24 cellular contexts compared by ENCODE assay signal in genomic region chr18:25535495-25535894, GRCh38.
DNase-seq lines count a peak whose midpoint lies in the region; ATAC-seq, FAIRE-seq and TF ChIP-seq lines count a peak whose summit lies in the region.
"Had no signal": no experiment of that assay in that cellular context is flagged by ENCODE, and none has a peak within 500 bp of the region (broad histone marks: within the 10 kb centered on the region; RNA-seq: fewer than 3 reads in every experiment).

No MANE protein-coding gene starts in this region.

- no peak overlapping the region for H3K27ac Mint-ChIP-seq in neural progenitor cell
- H3K27ac Mint-ChIP-seq: CD14-positive monocyte; CD8-positive, alpha-beta memory T cell; GM23338; H9 had no signal

- FAIRE-seq in frontal cortex (lab: Jason Lieb, UNC): no peak
- FAIRE-seq: A549 had no signal

- dilution Hi-C loops in mammary epithelial cell (cut with HindIII; ENCODE audit: low sequenced_read_pairs): no loop called here

- DNase-seq in DND-41: no peak
- peak; percentile 43 for DNase-seq in NCI-H748 treated with DMSO at 0.1 percent for 48 hours (lab: John Stamatoyannopoulos, UW)
- DNase-seq in neural progenitor cell (ENCODE audit: low spot score): no peak
- no peak for DNase-seq in mammary epithelial cell
- DNase-seq in frontal cortex (ENCODE audit: low spot score in 2 of 2): no peak
- no peak for DNase-seq in stimulated activated CD4-positive, alpha-beta T cell treated with anti-CD3 and anti-CD28 coated beads, Interleukin-4, amount 100 ng/mL, for 4 hours
- DNase-seq: CD8-positive, alpha-beta memory T cell; DMS 273 treated with DMSO at 0.1 percent for 48 hours; H9; IMR-90; KG1; MG63; NCI-H1105 treated with DMSO at 0.1 percent for 48 hours; NCI-H146; NCI-H1930; NCI-H2227 treated with DMSO at 0.1 percent for 48 hours; NCI-H82; SHP77 had no signal

- H3F3A ChIP-seq in neural progenitor cell (ENCODE audit: low read depth): no peaks in the 10 kb centered on the region

- in situ Hi-C loops in mammary epithelial cell (cut with MboI; ENCODE audit: low sequenced_read_pairs in 2 of 2): no loop called here

- peaks cover 4% of the 10 kb centered on the region for H3K36me3 Mint-ChIP-seq in neural progenitor cell
- H3K36me3 Mint-ChIP-seq: CD14-positive monocyte; CD8-positive, alpha-beta memory T cell had no signal

- H3K4me2 ChIP-seq in DND-41 (ENCODE audit: insufficient read depth, low read length) (no peak overlapping the region), neural progenitor cell (no peak overlapping the region), mammary epithelial cell (ENCODE audit: insufficient read depth, low read depth, low read length) (no peak overlapping the region)
- H3K4me2 ChIP-seq: A549, GM23338 had no signal

- peaks cover 10% of the 10 kb centered on the region for H3K4me1 Mint-ChIP-seq in neural progenitor cell
- H3K4me1 Mint-ChIP-seq: CD14-positive monocyte; CD8-positive, alpha-beta memory T cell had no signal

- no peak overlapping the region for H3K27ac ChIP-seq in DND-41 (ENCODE audit: low read length)
- no peak overlapping the region for H3K27ac ChIP-seq in neural progenitor cell
- no peak overlapping the region for H3K27ac ChIP-seq in mammary epithelial cell (ENCODE audit: insufficient read depth, low read depth, low read length)
- H3K27ac ChIP-seq: A549, RWPE1 had no signal

- H3K79me2 ChIP-seq in DND-41 (ENCODE audit: insufficient read depth, low read length) (no peaks in the 10 kb centered on the region), neural progenitor cell (ENCODE audit: low read depth) (no peaks in the 10 kb centered on the region), mammary epithelial cell (ENCODE audit: insufficient read depth, low read length) (no peaks in the 10 kb centered on the region)

- no peaks in the 10 kb centered on the region for H4K20me1 ChIP-seq in DND-41 (ENCODE audit: insufficient read depth, low read length)
- no peaks in the 10 kb centered on the region for H4K20me1 ChIP-seq in neural progenitor cell (ENCODE audit: low read depth)
- no peaks in the 10 kb centered on the region for H4K20me1 ChIP-seq in mammary epithelial cell (ENCODE audit: insufficient read depth, low read length)

- H3K27me3 Mint-ChIP-seq in neural progenitor cell (ENCODE audit: insufficient read depth, low read depth): no peaks in the 10 kb centered on the region
- H3K27me3 Mint-ChIP-seq: CD8-positive, alpha-beta memory T cell had no signal

- no TSS peak for BruUV-seq in mammary epithelial cell (replicated peaks; lab: Mats Ljungman, UMichigan)

- peaks cover 13% of the 10 kb centered on the region for H3K4me1 ChIP-seq in DND-41 (ENCODE audit: insufficient read depth, low read length)
- H3K4me1 ChIP-seq in neural progenitor cell: no peaks in the 10 kb centered on the region
- H3K4me1 ChIP-seq in mammary epithelial cell (ENCODE audit: insufficient read depth, low read length): peaks cover 3% of the 10 kb centered on the region
- H3K4me1 ChIP-seq: A549 had no signal

- 90% methylated on average over 1 of the region's 1 CpG for WGBS in mammary epithelial cell (ENCODE audit: low coverage, missing lambda C conversion rate)

- H3K4me3 ChIP-seq in DND-41 (ENCODE audit: low read depth in 1 of 2, low read length in 2 of 2) (no peak overlapping the region), neural progenitor cell (no peak overlapping the region), mammary epithelial cell (replicated peaks in 1 of 3; ENCODE audit: insufficient read depth in 1 of 3, low read depth in 2 of 3, low read length in 3 of 3) (no peak overlapping the region)
- H3K4me3 ChIP-seq: A549, GM23338, MG63 had no signal

- H3K9ac ChIP-seq in DND-41 (ENCODE audit: low read depth, low read length): no peak overlapping the region
- H3K9ac ChIP-seq in neural progenitor cell: no peak overlapping the region
- no peak overlapping the region for H3K9ac ChIP-seq in mammary epithelial cell (ENCODE audit: insufficient read depth, low read length)

- no peak overlapping the region for H3K4me3 Mint-ChIP-seq in neural progenitor cell
- H3K4me3 Mint-ChIP-seq: CD14-positive monocyte; CD8-positive, alpha-beta memory T cell; GM23338; H9 had no signal

- intact Hi-C loops in mammary epithelial cell (cut with micrococcal nuclease): no loop called here

- H3K9me3 Mint-ChIP-seq in neural progenitor cell: no peaks in the 10 kb centered on the region

- TF ChIP-seq CTCF in DND-41 (IDR thresholded peaks at IDR 0.05; ENCODE audit: borderline replicate concordance, extremely low read depth, low read length, poor library complexity, severe bottlenecking) (no peak), neural progenitor cell (IDR thresholded peaks at IDR 0.05) (no peak), mammary epithelial cell (conservative IDR thresholded peaks at IDR 0.05 in 1 of 2, IDR thresholded peaks at IDR 0.05 in 1 of 2; ENCODE audit: extremely low read depth in 1 of 2, insufficient read depth in 1 of 2, low read depth in 1 of 2, low read length in 2 of 2) (no peak)

- H3K27me3 ChIP-seq in DND-41 (ENCODE audit: insufficient read depth, low read length, poor library complexity) (peaks cover 3% of the 10 kb centered on the region), neural progenitor cell (no peaks in the 10 kb centered on the region), mammary epithelial cell (ENCODE audit: insufficient read depth, low read length) (peaks cover 3% of the 10 kb centered on the region)
- H3K27me3 ChIP-seq: MG63 had no signal

- H3K9me3 ChIP-seq in DND-41 (ENCODE audit: insufficient read depth, low read length, severe bottlenecking) (no peaks in the 10 kb centered on the region), neural progenitor cell (ENCODE audit: low read depth) (no peaks in the 10 kb centered on the region), mammary epithelial cell (replicated peaks; ENCODE audit: insufficient read depth, low read length) (peaks cover 8% of the 10 kb centered on the region)
- H3K9me3 ChIP-seq: A549, MG63 had no signal

- CTCF ChIA-PET in mammary epithelial cell (lab: Charles Lee; ENCODE audit: low non-redundant PET): no interaction called here

- ATAC-seq in DND-41 (ENCODE audit: insufficient read depth, low read depth): peak; percentile 60
- peak; percentile 56 for ATAC-seq in GM18907 (IDR thresholded peaks at IDR 0.05; ENCODE audit: unreplicated experiment)
- ATAC-seq: A549, GM23338, Panc1 had no signal

- H2AFZ ChIP-seq in DND-41 (ENCODE audit: low read depth, low read length) (no peak overlapping the region), neural progenitor cell (replicated peaks) (peak overlapping the region; percentile 46), mammary epithelial cell (ENCODE audit: low read depth, low read length) (no peak overlapping the region)
- H2AFZ ChIP-seq: GM23338 had no signal

- no peaks in the 10 kb centered on the region for H3K36me3 ChIP-seq in DND-41 (ENCODE audit: insufficient read depth, low read length)
- H3K36me3 ChIP-seq in neural progenitor cell: no peaks in the 10 kb centered on the region
- H3K36me3 ChIP-seq in mammary epithelial cell (ENCODE audit: insufficient read depth, low read length): no peaks in the 10 kb centered on the region
- H3K36me3 ChIP-seq: MG63 had no signal
